8 cellular contexts compared by ENCODE assay signal in the genomic region with DNA sequence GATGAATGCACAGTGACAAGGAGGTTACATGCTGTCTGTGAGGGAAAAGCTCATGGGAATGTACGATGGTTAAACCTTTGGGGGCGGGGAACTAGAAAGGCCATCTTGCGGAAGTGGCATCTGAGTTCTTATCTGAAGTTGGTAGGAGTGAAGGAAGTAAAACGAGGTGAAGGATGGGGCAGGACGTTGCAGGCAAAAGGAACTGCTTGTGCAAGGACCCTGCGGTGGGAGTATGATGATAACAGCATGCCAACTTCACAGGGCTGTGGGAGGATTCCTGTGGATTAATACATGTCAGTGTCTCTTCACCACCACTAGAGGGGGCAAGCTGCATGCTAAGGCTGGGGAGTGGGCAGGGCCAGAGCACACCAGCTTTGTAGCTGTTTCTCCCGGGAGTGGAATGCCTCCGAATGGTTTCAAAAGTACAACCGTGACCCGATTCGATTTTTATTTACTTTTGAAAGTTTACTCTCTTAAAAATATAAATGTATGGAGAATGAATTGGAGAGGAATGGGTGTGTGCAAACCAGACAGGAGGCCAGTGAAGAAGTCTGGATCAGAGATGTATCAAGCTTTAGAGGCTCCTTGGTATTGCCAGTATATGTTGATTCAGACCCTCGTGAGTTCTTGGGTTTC.
A peak's percentile ranks its signal among the peaks of the same experiment; 100 is the strongest.
DNase-seq lines count a peak whose midpoint lies in the region; ATAC-seq and FAIRE-seq lines count a peak whose summit lies in the region.

No MANE protein-coding gene starts in this region.

- DNase-seq in COLO668 (lab: John Stamatoyannopoulos, UW; ENCODE audit: unreplicated experiment) (peak; percentile 22), NCI-H526 treated with DMSO at 0.1 percent for 48 hours (lab: John Stamatoyannopoulos, UW) (peak; percentile 46), mucosa of gallbladder (ENCODE audit: low spot score) (peak; percentile 56)
- peak; percentile 55 to 57 for DNase-seq in activated CD4-positive, alpha-beta T cell treated with anti-CD3 and anti-CD28 coated beads, Interleukin-2, amount 50 U/mL, for 48 hours
- peak; percentile 55 for DNase-seq in stimulated activated naive CD4-positive, alpha-beta T cell treated with Interleukin-2 at 50 U/mL for 16 hours (lab: John Stamatoyannopoulos, UW)

- peak; percentile 79 for FAIRE-seq in endometrium (lab: Jason Lieb, UNC)

- ATAC-seq in GM19372 (IDR thresholded peaks at IDR 0.05; ENCODE audit: low read depth, unreplicated experiment), result peak; percentile 97
- peak; percentile 87 for ATAC-seq in HG03457 (IDR thresholded peaks at IDR 0.05; ENCODE audit: unreplicated experiment)

Comparison
In these comparisons a context has a peak if more than half of its experiments do, and no peak if none do; other contexts are left out.
1. Peak in every context shown above with its lines: DNase-seq and ATAC-seq.